In genomic region chr17:17751996-17752821, GRCh38 we compare ENCODE assay signal across 8 cellular contexts.
A peak's percentile ranks its signal among the peaks of the same experiment; 100 is the strongest.
DNase-seq lines count a peak whose midpoint lies in the region; ATAC-seq lines count a peak whose summit lies in the region.

No MANE protein-coding gene starts in this region.

- peak; percentile 90 for DNase-seq in A172 (ENCODE audit: low spot score)
- DNase-seq in NCI-H226: peak; percentile 83
- DNase-seq in activated CD4-positive, alpha-beta T cell treated with anti-CD3 and anti-CD28 coated beads for 24 hours (ENCODE audit: low read depth in 2 of 2): peak; percentile 94 to 95
- peak; percentile 90 for DNase-seq in cerebellum (ENCODE audit: low spot score)
- peak; percentile 77 for DNase-seq in kidney glomerular epithelial cell (lab: John Stamatoyannopoulos, UW)
- DNase-seq in stimulated activated CD4-positive, alpha-beta T cell treated with anti-CD3 and anti-CD28 coated beads, Interleukin-15, amount 100 ng/mL, for 24 hours: peak; percentile 97

- peak; percentile 62 for ATAC-seq in GM18858 (IDR thresholded peaks at IDR 0.05; ENCODE audit: unreplicated experiment)
- ATAC-seq in HG03064 (IDR thresholded peaks at IDR 0.05; ENCODE audit: low read depth, unreplicated experiment): peak; percentile 60

Comparison
In these comparisons a context has a peak if more than half of its experiments do, and no peak if none do; other contexts are left out.
1. Peak in every context shown above with its lines: DNase-seq and ATAC-seq.